ENCODE assay signal across 18 cellular contexts in genomic region chr6:90155114-90155513, GRCh38.
"Had no signal": no experiment of that assay in that cellular context is flagged by ENCODE, and none has a peak within 500 bp of the region (broad histone marks: within the 10 kb centered on the region; RNA-seq: fewer than 3 reads in every experiment).

No MANE protein-coding gene starts in this region.

- H3K27ac Mint-ChIP-seq: activated CD8-positive, alpha-beta memory T cell treated with anti-CD3 and anti-CD28 coated beads, Interleukin-2, amount 10 ng/mL, durations not matched to agents 7 days and 5 days; natural killer cell treated with Interleukin-12 subunit alpha and Interleukin-12 subunit beta and Interleukin-15 and Interleukin-18, amount 100 ng/mL, for 72 hours had no signal

- H3K9me3 ChIP-seq: breast epithelium, mucosa of descending colon, prostate gland, right lobe of liver, testis, upper lobe of right lung had no signal

- H3K36me3 ChIP-seq: breast epithelium, prostate gland, right lobe of liver, upper lobe of right lung had no signal

- H3K27me3 Mint-ChIP-seq: activated CD8-positive, alpha-beta memory T cell treated with anti-CD3 and anti-CD28 coated beads, Interleukin-2, amount 10 ng/mL, durations not matched to agents 7 days and 5 days had no signal

- DNase-seq: activated CD4-positive, alpha-beta T cell treated with anti-CD3 and anti-CD28 coated beads, Interleukin-2, amount 50 U/mL, for 1 hour; activated CD4-positive, CD25-positive, alpha-beta regulatory T cell; activated CD8-positive, alpha-beta memory T cell treated with anti-CD3 and anti-CD28 coated beads, Interleukin-2, amount 10 ng/mL, durations not matched to agents 7 days and 5 days; aorta; dermis blood vessel endothelial cell; erythroblast; mucosa of descending colon; occipital lobe; right lobe of liver; stimulated activated CD4-positive, alpha-beta T cell treated with anti-CD3 and anti-CD28 coated beads, Interleukin-1b, Interleukin-23, amount 100 ng/mL, for 48 hours; stimulated activated naive CD4-positive, alpha-beta T cell; T-helper 1 cell; testis; upper lobe of right lung had no signal

- ATAC-seq: activated CD8-positive, alpha-beta memory T cell treated with anti-CD3 and anti-CD28 coated beads, Interleukin-2, amount 10 ng/mL, durations not matched to agents 7 days and 5 days; mucosa of descending colon; natural killer cell treated with Interleukin-12 subunit alpha and Interleukin-12 subunit beta and Interleukin-15 and Interleukin-18, amount 100 ng/mL, for 72 hours; right lobe of liver had no signal

- H3K4me1 ChIP-seq: prostate gland, right lobe of liver, upper lobe of right lung had no signal

- H3K4me3 ChIP-seq: breast epithelium, mucosa of descending colon, prostate gland, right lobe of liver, SK-N-MC, testis, upper lobe of right lung had no signal

- H3K27me3 ChIP-seq: breast epithelium, right lobe of liver, testis, upper lobe of right lung had no signal

- H3K36me3 Mint-ChIP-seq: natural killer cell treated with Interleukin-12 subunit alpha and Interleukin-12 subunit beta and Interleukin-15 and Interleukin-18, amount 100 ng/mL, for 72 hours had no signal

- H3K9me3 Mint-ChIP-seq: natural killer cell treated with Interleukin-12 subunit alpha and Interleukin-12 subunit beta and Interleukin-15 and Interleukin-18, amount 100 ng/mL, for 72 hours had no signal

- H3K27ac ChIP-seq: breast epithelium, prostate gland, right lobe of liver, SK-N-MC, testis, upper lobe of right lung had no signal

- H3K4me3 Mint-ChIP-seq: activated CD8-positive, alpha-beta memory T cell treated with anti-CD3 and anti-CD28 coated beads, Interleukin-2, amount 10 ng/mL, durations not matched to agents 7 days and 5 days; natural killer cell treated with Interleukin-12 subunit alpha and Interleukin-12 subunit beta and Interleukin-15 and Interleukin-18, amount 100 ng/mL, for 72 hours had no signal
